Comparison of ENCODE assay signal across 19 cellular contexts in genomic region chr5:93336330-93337110, GRCh38.
DNase-seq lines count a peak whose midpoint lies in the region; ATAC-seq, FAIRE-seq and TF ChIP-seq lines count a peak whose summit lies in the region.
"Had no signal": no experiment of that assay in that cellular context is flagged by ENCODE, and none has a peak within 500 bp of the region (broad histone marks: within the 10 kb centered on the region; RNA-seq: fewer than 3 reads in every experiment).

No MANE protein-coding gene starts in this region.

- no peak overlapping the region for H3K18ac ChIP-seq in IMR-90 (ENCODE audit: low read depth, low read length)

- intact Hi-C loops in IMR-90 (cut with micrococcal nuclease) = no loop called here

- ATAC-seq in GM18909 (IDR thresholded peaks at IDR 0.05; ENCODE audit: poor library complexity, unreplicated experiment) (peak; percentile 50), IMR-90 (ENCODE audit: low read depth) (no peak)
- ATAC-seq: GM12878 had no signal

- H4K8ac ChIP-seq in IMR-90 (ENCODE audit: low read depth in 2 of 2, low read length in 2 of 2) = no peak overlapping the region

- POLR2A ChIA-PET in IMR-90 (lab: Charles Lee; ENCODE audit: unreplicated experiment) = no interaction called here

- no peaks in the 10 kb centered on the region for H3K79me1 ChIP-seq in IMR-90 (ENCODE audit: low read depth in 1 of 2, low read length in 2 of 2)

- no peak overlapping the region for H4K5ac ChIP-seq in IMR-90 (ENCODE audit: low read depth, low read length)

- H3K27ac ChIP-seq in IMR-90 (ENCODE audit: insufficient read depth, low read length) (no peak overlapping the region), epithelial cell of prostate (peak overlapping the region; percentile 23)
- H3K27ac ChIP-seq: RWPE1 had no signal

- H2BK15ac ChIP-seq in IMR-90 (ENCODE audit: low read depth, low read length) = no peak overlapping the region; the same call in 2 of the 3 replicates

- no peak overlapping the region for H2BK20ac ChIP-seq in IMR-90 (ENCODE audit: low read depth, low read length)

- no peak overlapping the region for H3K4ac ChIP-seq in IMR-90 (ENCODE audit: low read depth, low read length)

- H3K9me1 ChIP-seq in IMR-90 (ENCODE audit: insufficient read depth, low read length) = peaks cover 9% of the 10 kb centered on the region; the same call in 1 of the 2 replicates

- H2AK9ac ChIP-seq in IMR-90 (replicated peaks; ENCODE audit: low read depth, low read length, poor library complexity) = no peak overlapping the region

- no peaks in the 10 kb centered on the region for H4K20me1 ChIP-seq in IMR-90 (ENCODE audit: insufficient read depth, low read length)

- no peak overlapping the region for H3K23ac ChIP-seq in IMR-90 (ENCODE audit: low read depth, low read length)

- no peaks in the 10 kb centered on the region; the same call in 1 of the 2 replicates for H3K9me3 ChIP-seq in IMR-90 (ENCODE audit: control insufficient read depth, insufficient read depth, low read length)

- no peak overlapping the region for H3K9ac ChIP-seq in IMR-90 (ENCODE audit: low read depth, low read length)

- peak overlapping the region; percentile 20; the same call in 1 of the 2 replicates for H4K91ac ChIP-seq in IMR-90 (ENCODE audit: insufficient read depth, low read depth, low read length)

- WGBS in IMR-90 (ENCODE audit: extremely low coverage in 2 of 2, insufficient read length in 1 of 2), 2 experiments = 80% methylated on average over 1 of the region's 3 CpGs; no CpG with 5 or more reads in 1 of the 2 experiments

- H3K56ac ChIP-seq in IMR-90 (ENCODE audit: extremely low read depth, insufficient read depth, low read length) = no peak overlapping the region

- CTCF ChIA-PET in IMR-90 (lab: Yijun Ruan, JAX) = no interaction called here

- no peak for TF ChIP-seq CTCF in IMR-90 (conservative IDR thresholded peaks at IDR 0.05; ENCODE audit: low read depth, low read length)

- no peak overlapping the region for H2BK5ac ChIP-seq in IMR-90 (ENCODE audit: low read depth, low read length, poor library complexity, severe bottlenecking)

- in situ Hi-C loops in IMR-90 (cut with MboI; ENCODE audit: low sequenced_read_pairs) = no loop called here

- TF ChIP-seq RAD21 in IMR-90 (IDR thresholded peaks at IDR 0.05; ENCODE audit: low read length) = no peak

- H2AFZ ChIP-seq in IMR-90 (replicated peaks; ENCODE audit: low read length, poor library complexity) = peak overlapping the region; percentile 26

- H3K4me2 ChIP-seq in IMR-90 (ENCODE audit: low read depth, low read length) = no peak overlapping the region

- peak overlapping the region; percentile 20; the same call in 1 of the 2 replicates for H2BK120ac ChIP-seq in IMR-90 (ENCODE audit: low read depth, low read length)

- dilution Hi-C loops in IMR-90 (cut with HindIII; ENCODE audit: low sequenced_read_pairs, unreplicated experiment) = no loop called here

- DNase-seq in IMR-90 (peak; percentile 45), epithelial cell of prostate (ENCODE audit: low read depth, low spot score) (no peak), urothelium cell line (ENCODE audit: low spot score) (no peak), hippocampal formation (lab: John Stamatoyannopoulos, UW) (no peak), NCI-H1694 treated with DMSO at 0.1 percent for 48 hours (lab: John Stamatoyannopoulos, UW) (no peak), NCI-H748 treated with DMSO at 0.1 percent for 48 hours (lab: John Stamatoyannopoulos, UW) (no peak)
- DNase-seq: C1 segment of cervical spinal cord; COR-L47; DMS53; HFFc6; NCI-H1048; NCI-H2107; NCI-H226; NCI-H526; NK-92 treated with Interleukin-12 subunit alpha and Interleukin-12 subunit beta, amount 100 ng/mL, for 24 hours had no signal

- no peaks in the 10 kb centered on the region for H3K36me3 ChIP-seq in IMR-90 (ENCODE audit: control insufficient read depth, insufficient read depth, low read length)

- 0 out of 2 replicates have a peak overlapping the region, but pooled peaks have one; percentile 14 for H3K14ac ChIP-seq in IMR-90 (replicated peaks; ENCODE audit: low read depth, low read length)

- BruUV-seq in IMR-90 (replicated peaks; lab: Mats Ljungman, UMichigan) = no TSS peak

- no peaks in the 10 kb centered on the region for H3K4me1 ChIP-seq in IMR-90 (ENCODE audit: control insufficient read depth, insufficient read depth, low read length)

- FAIRE-seq in urothelium cell line (lab: Jason Lieb, UNC) = peak; percentile 46
- FAIRE-seq: GM12878, H1 had no signal

- no peak overlapping the region for H3K4me3 ChIP-seq in IMR-90 (ENCODE audit: insufficient read depth, low read depth, low read length)
- H3K4me3 ChIP-seq: GM12878 had no signal

- TF ChIP-seq POLR2A in IMR-90 (IDR thresholded peaks at IDR 0.05; ENCODE audit: low read depth, low read length) = no peak

- no peak overlapping the region; the same call in 1 of the 2 replicates for H2AK5ac ChIP-seq in IMR-90 (ENCODE audit: low read depth, low read length)

- H3K27me3 ChIP-seq in IMR-90 (ENCODE audit: control insufficient read depth, insufficient read depth, low read length) = no peaks in the 10 kb centered on the region

TF ChIP-seq in IMR-90, 13 proteins besides CTCF, POLR2A, EP300 and RAD21:
- TF ChIP-seq USF2 (IDR thresholded peaks at IDR 0.05; ENCODE audit: low read depth, low read length) = no peak
- no peak for TF ChIP-seq ELK1 (IDR thresholded peaks at IDR 0.05; ENCODE audit: borderline replicate concordance, low read depth, low read length)
- peak; percentile 67; the same call in 1 of the 2 replicates for TF ChIP-seq CEBPB (IDR thresholded peaks at IDR 0.05; ENCODE audit: low read depth, low read length)
